12 cellular contexts compared by ENCODE assay signal in the genomic region with DNA sequence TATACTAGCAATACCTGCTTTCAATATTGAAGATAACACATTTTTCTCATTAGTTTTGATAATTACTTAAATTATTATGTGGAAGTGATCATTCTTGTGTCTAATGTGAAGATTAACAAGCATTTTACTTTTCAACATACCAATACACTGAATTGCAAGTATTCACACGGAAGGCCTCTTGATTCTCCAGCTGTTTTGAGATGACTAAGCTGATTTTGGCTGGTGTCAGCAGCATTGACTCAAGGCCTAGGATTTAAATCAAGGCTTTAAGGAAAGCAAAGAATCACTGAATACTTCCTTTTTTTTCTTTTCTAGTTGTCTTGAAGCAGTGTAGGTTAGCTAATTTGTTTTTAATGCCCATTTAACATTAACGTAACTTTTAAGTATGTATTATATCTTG.
DNase-seq lines count a peak whose midpoint lies in the region; ATAC-seq and TF ChIP-seq lines count a peak whose summit lies in the region.
"Had no signal": no experiment of that assay in that cellular context is flagged by ENCODE, and none has a peak within 500 bp of the region (broad histone marks: within the 10 kb centered on the region; RNA-seq: fewer than 3 reads in every experiment).

No MANE protein-coding gene starts in this region.

- H3K4me1 Mint-ChIP-seq in activated CD4-positive, alpha-beta memory T cell treated with anti-CD3 and anti-CD28 coated beads for 36 hours (ENCODE audit: low read depth): peaks cover 28% of the 10 kb centered on the region

- DNase-seq in ACHN: peak; percentile 10
- peak; percentile 67 for DNase-seq in astrocyte of the cerebellum (ENCODE audit: low read depth)
- peak; percentile 12 for DNase-seq in iPS-NIHi7 (ENCODE audit: extremely low spot score)
- no peak for DNase-seq in activated CD4-positive, alpha-beta memory T cell treated with anti-CD3 and anti-CD28 coated beads for 36 hours
- no peak for DNase-seq in aorta
- DNase-seq in activated CD4-positive, CD25-positive, alpha-beta regulatory T cell treated with anti-CD3 and anti-CD28 coated beads, Interleukin-2, amount 50 U/mL, for 72 hours: no peak
- DNase-seq: activated T-cell treated with anti-CD3 and anti-CD28 coated beads, Interleukin-2, amount 50 U/mL, for 24 hours; glutamatergic neuron; right lobe of liver; stimulated activated naive CD8-positive, alpha-beta T cell treated with anti-CD3 and anti-CD28 coated beads, Interleukin-15, amount 100 ng/mL, for 72 hours had no signal

- no peaks in the 10 kb centered on the region for H3K27me3 Mint-ChIP-seq in activated CD4-positive, alpha-beta memory T cell treated with anti-CD3 and anti-CD28 coated beads for 36 hours
- H3K27me3 Mint-ChIP-seq: activated T-cell treated with anti-CD3 and anti-CD28 coated beads, Interleukin-2, amount 50 U/mL, for 24 hours; stimulated activated naive CD8-positive, alpha-beta T cell treated with anti-CD3 and anti-CD28 coated beads, Interleukin-15, amount 100 ng/mL, for 72 hours had no signal

- peaks cover 40% of the 10 kb centered on the region for H3K4me1 ChIP-seq in HUES48 (ENCODE audit: control insufficient read depth, insufficient read depth, low read length)
- H3K4me1 ChIP-seq in aorta (ENCODE audit: control insufficient read depth in 1 of 2, insufficient read depth in 2 of 2, low read length in 2 of 2): no peaks in the 10 kb centered on the region
- H3K4me1 ChIP-seq: right lobe of liver had no signal

- no peak overlapping the region for H3K4me3 Mint-ChIP-seq in activated CD4-positive, alpha-beta memory T cell treated with anti-CD3 and anti-CD28 coated beads for 36 hours

- no peaks in the 10 kb centered on the region for H3K36me3 ChIP-seq in HUES48 (ENCODE audit: control insufficient read depth, insufficient read depth, low read length)
- H3K36me3 ChIP-seq in aorta (ENCODE audit: control insufficient read depth in 1 of 2, insufficient read depth in 2 of 2, low read length in 1 of 2): no peaks in the 10 kb centered on the region
- H3K36me3 ChIP-seq: right lobe of liver had no signal

- POLR2A ChIA-PET in activated CD4-positive, alpha-beta memory T cell treated with anti-CD3 and anti-CD28 coated beads for 36 hours (lab: Charles Lee): no interaction called here

- no peak overlapping the region for H3K9ac ChIP-seq in HUES48 (ENCODE audit: low read depth, low read length)

- no peaks in the 10 kb centered on the region for H3K36me3 Mint-ChIP-seq in activated CD4-positive, alpha-beta memory T cell treated with anti-CD3 and anti-CD28 coated beads for 36 hours

- no peak for ATAC-seq in aorta (ENCODE audit: low FRiP score)
- no peak for ATAC-seq in GM19455 (IDR thresholded peaks at IDR 0.05; ENCODE audit: unreplicated experiment)
- ATAC-seq: stimulated activated naive CD8-positive, alpha-beta T cell treated with anti-CD3 and anti-CD28 coated beads, Interleukin-15, amount 100 ng/mL, for 72 hours had no signal

- H3K27me3 ChIP-seq in HUES48 (ENCODE audit: control insufficient read depth, insufficient read depth, low read length): no peaks in the 10 kb centered on the region
- H3K27me3 ChIP-seq in aorta (ENCODE audit: control insufficient read depth in 1 of 2, insufficient read depth in 2 of 2, low read length in 1 of 2): no peaks in the 10 kb centered on the region
- H3K27me3 ChIP-seq: right lobe of liver had no signal

- H3K4me3 ChIP-seq in HUES48 (ENCODE audit: low read depth, low read length) (no peak overlapping the region), astrocyte of the cerebellum (ENCODE audit: low read depth, low read length) (no peak overlapping the region), aorta (ENCODE audit: low read length in 2 of 2) (no peak overlapping the region)
- H3K4me3 ChIP-seq: right lobe of liver had no signal

- no peaks in the 10 kb centered on the region for H3K9me3 Mint-ChIP-seq in activated CD4-positive, alpha-beta memory T cell treated with anti-CD3 and anti-CD28 coated beads for 36 hours
- H3K9me3 Mint-ChIP-seq: activated T-cell treated with anti-CD3 and anti-CD28 coated beads, Interleukin-2, amount 50 U/mL, for 24 hours; stimulated activated naive CD8-positive, alpha-beta T cell treated with anti-CD3 and anti-CD28 coated beads, Interleukin-15, amount 100 ng/mL, for 72 hours had no signal

- in situ Hi-C loops in ACHN (cut with HindIII; ENCODE audit: low pct_ligation_motif_present, low pct_unique_long_range_greater_than_20kb, low sequenced_read_pairs): no loop called here
- in situ Hi-C loops in astrocyte of the cerebellum (cut with HindIII; ENCODE audit: low sequenced_read_pairs): no loop called here

- WGBS in aorta, 2 donors: 41 to 48% methylated on average over 2 of the region's 2 CpGs

- CTCF ChIA-PET in activated CD4-positive, alpha-beta memory T cell treated with anti-CD3 and anti-CD28 coated beads for 36 hours (lab: Charles Lee): no interaction called here

- H3K27ac Mint-ChIP-seq in activated CD4-positive, alpha-beta memory T cell treated with anti-CD3 and anti-CD28 coated beads for 36 hours: no peak overlapping the region
- H3K27ac Mint-ChIP-seq: activated T-cell treated with anti-CD3 and anti-CD28 coated beads, Interleukin-2, amount 50 U/mL, for 24 hours; stimulated activated naive CD8-positive, alpha-beta T cell treated with anti-CD3 and anti-CD28 coated beads, Interleukin-15, amount 100 ng/mL, for 72 hours had no signal

- H3K27ac ChIP-seq in HUES48 (ENCODE audit: low read depth, low read length) (peak overlapping the region; percentile 67), aorta (ENCODE audit: low read depth in 1 of 2, low read length in 2 of 2) (no peak overlapping the region)
- H3K27ac ChIP-seq: right lobe of liver had no signal

- intact Hi-C loops in activated CD4-positive, alpha-beta memory T cell treated with anti-CD3 and anti-CD28 coated beads for 36 hours (cut with micrococcal nuclease): no loop called here
- intact Hi-C loops in aorta (cut with DNase I): no loop called here

- H3K9me3 ChIP-seq in HUES48 (ENCODE audit: control insufficient read depth, insufficient read depth, low read length) (no peaks in the 10 kb centered on the region), aorta (ENCODE audit: control insufficient read depth, low read length) (no peaks in the 10 kb centered on the region)
- H3K9me3 ChIP-seq: right lobe of liver had no signal

- no peak for TF ChIP-seq CTCF in astrocyte of the cerebellum (IDR thresholded peaks at IDR 0.05; ENCODE audit: low read depth, low read length, missing control alignments)

Comparison
In these comparisons a context has a peak if more than half of its experiments do, and no peak if none do; other contexts are left out.
1. DNase-seq: peak in ACHN (single experiment), astrocyte of the cerebellum (single experiment) and iPS-NIHi7 (single experiment); none in activated CD4-positive, alpha-beta memory T cell treated with anti-CD3 and anti-CD28 coated beads for 36 hours (single experiment), aorta (0 of 2) and activated CD4-positive, CD25-positive, alpha-beta regulatory T cell treated with anti-CD3 and anti-CD28 coated beads, Interleukin-2, amount 50 U/mL, for 72 hours (single experiment).